Comparison of ENCODE assay signal across 1 cellular context in the genomic region with DNA sequence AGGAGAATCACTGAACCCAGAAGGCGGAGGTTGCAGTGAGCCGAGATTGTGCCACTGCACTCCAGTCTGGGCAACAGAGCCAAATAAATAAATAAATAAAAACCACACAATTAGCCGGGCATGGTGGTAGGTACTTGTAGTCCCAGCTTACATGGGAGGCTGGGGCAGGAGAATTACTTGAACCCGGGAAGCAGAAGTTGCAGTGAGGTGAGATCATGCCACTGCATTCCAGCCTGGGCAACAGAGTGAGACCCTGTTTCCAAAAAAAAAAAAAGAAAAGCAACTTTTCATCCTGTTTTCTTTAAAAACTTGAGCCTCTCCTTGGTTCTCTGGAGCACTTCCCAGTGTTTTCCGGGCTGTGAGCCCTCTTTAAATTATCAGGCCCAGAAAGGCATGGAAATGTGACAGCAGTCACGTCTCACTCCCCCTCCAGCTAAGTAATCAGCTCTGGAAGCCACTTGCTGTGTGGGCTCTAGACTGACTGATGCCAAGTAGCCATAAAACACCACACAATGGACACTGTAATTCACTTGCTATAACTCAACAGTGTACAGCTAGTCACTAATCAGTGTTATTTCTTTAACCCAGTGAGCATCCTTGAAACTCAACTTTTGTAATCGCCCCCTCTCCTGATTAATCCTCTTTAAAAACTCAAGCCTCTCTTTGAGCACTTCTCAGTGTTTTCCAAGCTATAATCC.
TF ChIP-seq lines count a peak whose summit lies in the region.

No MANE protein-coding gene starts in this region.

TF ChIP-seq in HEK293, 187 proteins besides CTCF, POLR2A, EP300 and RAD21 (continued from another document and continues in another):
- TF ChIP-seq ZNF302 (tag by site-specific recombination; IDR thresholded peaks at IDR 0.05; ENCODE audit: low read depth) (no peak), ZNF341 (tag by site-specific recombination; IDR thresholded peaks at IDR 0.05; ENCODE audit: low read depth) (no peak), ZSCAN16 (tag by site-specific recombination; IDR thresholded peaks at IDR 0.05) (no peak), WT1 (tag by site-specific recombination; IDR thresholded peaks at IDR 0.05) (no peak), ZSCAN30 (tag by site-specific recombination; IDR thresholded peaks at IDR 0.05) (peak; percentile 86), SP7 (tag by site-specific recombination; IDR thresholded peaks at IDR 0.05) (peak; percentile 82), ZNF19 (tag by site-specific recombination; IDR thresholded peaks at IDR 0.05; ENCODE audit: low read depth) (no peak), ZNF473 (tag by site-specific recombination; IDR thresholded peaks at IDR 0.05) (no peak), ZNF596 (tag by site-specific recombination; IDR thresholded peaks at IDR 0.05) (no peak), ZNF843 (tag by site-specific recombination; IDR thresholded peaks at IDR 0.05) (no peak), ZNF629 (tag by site-specific recombination; IDR thresholded peaks at IDR 0.05) (0 out of 2 replicates have a peak, but pooled peaks have one; percentile 17), KLF7 (tag by site-specific recombination; IDR thresholded peaks at IDR 0.05; ENCODE audit: borderline replicate concordance) (no peak), ZNF654 (tag by site-specific recombination; IDR thresholded peaks at IDR 0.05; ENCODE audit: low read depth) (no peak), ZEB2 (tag by site-specific recombination; IDR thresholded peaks at IDR 0.05) (peak; percentile 51; the same call in 1 of the 2 replicates), ZFHX2 (tag by site-specific recombination; conservative IDR thresholded peaks at IDR 0.05) (0 out of 2 replicates have a peak, but pooled peaks have one; percentile 24), ZNF837 (tag by site-specific recombination; IDR thresholded peaks at IDR 0.05) (no peak), ZNF23 (tag by site-specific recombination; IDR thresholded peaks at IDR 0.05; ENCODE audit: borderline replicate concordance) (no peak), SP3 (tag by site-specific recombination; IDR thresholded peaks at IDR 0.05) (no peak), ZNF112 (tag by site-specific recombination; IDR thresholded peaks at IDR 0.05) (no peak), ZNF544 (tag by site-specific recombination; IDR thresholded peaks at IDR 0.05) (no peak), ZNF350 (tag by site-specific recombination; IDR thresholded peaks at IDR 0.05) (no peak), ZNF121 (tag by site-specific recombination; IDR thresholded peaks at IDR 0.05) (peak; percentile 83)
- TF ChIP-seq, protein P1, sequence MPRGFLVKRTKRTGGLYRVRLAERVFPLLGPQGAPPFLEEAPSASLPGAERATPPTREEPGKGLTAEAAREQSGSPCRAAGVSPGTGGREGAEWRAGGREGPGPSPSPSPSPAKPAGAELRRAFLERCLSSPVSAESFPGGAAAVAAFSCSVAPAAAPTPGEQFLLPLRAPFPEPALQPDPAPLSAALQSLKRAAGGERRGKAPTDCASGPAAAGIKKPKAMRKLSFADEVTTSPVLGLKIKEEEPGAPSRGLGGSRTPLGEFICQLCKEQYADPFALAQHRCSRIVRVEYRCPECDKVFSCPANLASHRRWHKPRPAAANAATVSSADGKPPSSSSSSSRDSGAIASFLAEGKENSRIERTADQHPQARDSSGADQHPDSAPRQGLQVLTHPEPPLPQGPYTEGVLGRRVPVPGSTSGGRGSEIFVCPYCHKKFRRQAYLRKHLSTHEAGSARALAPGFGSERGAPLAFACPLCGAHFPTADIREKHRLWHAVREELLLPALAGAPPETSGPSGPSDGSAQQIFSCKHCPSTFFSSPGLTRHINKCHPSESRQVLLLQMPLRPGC (tag by site-specific recombination; IDR thresholded peaks at IDR 0.05): 0 out of 2 replicates have a peak, but pooled peaks have one; percentile 33
- TF ChIP-seq, protein P2, sequence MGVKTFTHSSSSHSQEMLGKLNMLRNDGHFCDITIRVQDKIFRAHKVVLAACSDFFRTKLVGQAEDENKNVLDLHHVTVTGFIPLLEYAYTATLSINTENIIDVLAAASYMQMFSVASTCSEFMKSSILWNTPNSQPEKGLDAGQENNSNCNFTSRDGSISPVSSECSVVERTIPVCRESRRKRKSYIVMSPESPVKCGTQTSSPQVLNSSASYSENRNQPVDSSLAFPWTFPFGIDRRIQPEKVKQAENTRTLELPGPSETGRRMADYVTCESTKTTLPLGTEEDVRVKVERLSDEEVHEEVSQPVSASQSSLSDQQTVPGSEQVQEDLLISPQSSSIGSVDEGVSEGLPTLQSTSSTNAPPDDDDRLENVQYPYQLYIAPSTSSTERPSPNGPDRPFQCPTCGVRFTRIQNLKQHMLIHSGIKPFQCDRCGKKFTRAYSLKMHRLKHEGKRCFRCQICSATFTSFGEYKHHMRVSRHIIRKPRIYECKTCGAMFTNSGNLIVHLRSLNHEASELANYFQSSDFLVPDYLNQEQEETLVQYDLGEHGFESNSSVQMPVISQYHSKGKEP (tag by site-specific recombination; IDR thresholded peaks at IDR 0.05): peak; percentile 45; the same call in 1 of the 2 replicates
- TF ChIP-seq, protein P3, sequence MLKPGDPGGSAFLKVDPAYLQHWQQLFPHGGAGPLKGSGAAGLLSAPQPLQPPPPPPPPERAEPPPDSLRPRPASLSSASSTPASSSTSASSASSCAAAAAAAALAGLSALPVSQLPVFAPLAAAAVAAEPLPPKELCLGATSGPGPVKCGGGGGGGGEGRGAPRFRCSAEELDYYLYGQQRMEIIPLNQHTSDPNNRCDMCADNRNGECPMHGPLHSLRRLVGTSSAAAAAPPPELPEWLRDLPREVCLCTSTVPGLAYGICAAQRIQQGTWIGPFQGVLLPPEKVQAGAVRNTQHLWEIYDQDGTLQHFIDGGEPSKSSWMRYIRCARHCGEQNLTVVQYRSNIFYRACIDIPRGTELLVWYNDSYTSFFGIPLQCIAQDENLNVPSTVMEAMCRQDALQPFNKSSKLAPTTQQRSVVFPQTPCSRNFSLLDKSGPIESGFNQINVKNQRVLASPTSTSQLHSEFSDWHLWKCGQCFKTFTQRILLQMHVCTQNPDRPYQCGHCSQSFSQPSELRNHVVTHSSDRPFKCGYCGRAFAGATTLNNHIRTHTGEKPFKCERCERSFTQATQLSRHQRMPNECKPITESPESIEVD (tag by site-specific recombination; IDR thresholded peaks at IDR 0.05): peak; percentile 83
- TF ChIP-seq, protein P4, sequence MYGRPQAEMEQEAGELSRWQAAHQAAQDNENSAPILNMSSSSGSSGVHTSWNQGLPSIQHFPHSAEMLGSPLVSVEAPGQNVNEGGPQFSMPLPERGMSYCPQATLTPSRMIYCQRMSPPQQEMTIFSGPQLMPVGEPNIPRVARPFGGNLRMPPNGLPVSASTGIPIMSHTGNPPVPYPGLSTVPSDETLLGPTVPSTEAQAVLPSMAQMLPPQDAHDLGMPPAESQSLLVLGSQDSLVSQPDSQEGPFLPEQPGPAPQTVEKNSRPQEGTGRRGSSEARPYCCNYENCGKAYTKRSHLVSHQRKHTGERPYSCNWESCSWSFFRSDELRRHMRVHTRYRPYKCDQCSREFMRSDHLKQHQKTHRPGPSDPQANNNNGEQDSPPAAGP (tag by site-specific recombination; IDR thresholded peaks at IDR 0.05): no peak
- TF ChIP-seq, protein P5, sequence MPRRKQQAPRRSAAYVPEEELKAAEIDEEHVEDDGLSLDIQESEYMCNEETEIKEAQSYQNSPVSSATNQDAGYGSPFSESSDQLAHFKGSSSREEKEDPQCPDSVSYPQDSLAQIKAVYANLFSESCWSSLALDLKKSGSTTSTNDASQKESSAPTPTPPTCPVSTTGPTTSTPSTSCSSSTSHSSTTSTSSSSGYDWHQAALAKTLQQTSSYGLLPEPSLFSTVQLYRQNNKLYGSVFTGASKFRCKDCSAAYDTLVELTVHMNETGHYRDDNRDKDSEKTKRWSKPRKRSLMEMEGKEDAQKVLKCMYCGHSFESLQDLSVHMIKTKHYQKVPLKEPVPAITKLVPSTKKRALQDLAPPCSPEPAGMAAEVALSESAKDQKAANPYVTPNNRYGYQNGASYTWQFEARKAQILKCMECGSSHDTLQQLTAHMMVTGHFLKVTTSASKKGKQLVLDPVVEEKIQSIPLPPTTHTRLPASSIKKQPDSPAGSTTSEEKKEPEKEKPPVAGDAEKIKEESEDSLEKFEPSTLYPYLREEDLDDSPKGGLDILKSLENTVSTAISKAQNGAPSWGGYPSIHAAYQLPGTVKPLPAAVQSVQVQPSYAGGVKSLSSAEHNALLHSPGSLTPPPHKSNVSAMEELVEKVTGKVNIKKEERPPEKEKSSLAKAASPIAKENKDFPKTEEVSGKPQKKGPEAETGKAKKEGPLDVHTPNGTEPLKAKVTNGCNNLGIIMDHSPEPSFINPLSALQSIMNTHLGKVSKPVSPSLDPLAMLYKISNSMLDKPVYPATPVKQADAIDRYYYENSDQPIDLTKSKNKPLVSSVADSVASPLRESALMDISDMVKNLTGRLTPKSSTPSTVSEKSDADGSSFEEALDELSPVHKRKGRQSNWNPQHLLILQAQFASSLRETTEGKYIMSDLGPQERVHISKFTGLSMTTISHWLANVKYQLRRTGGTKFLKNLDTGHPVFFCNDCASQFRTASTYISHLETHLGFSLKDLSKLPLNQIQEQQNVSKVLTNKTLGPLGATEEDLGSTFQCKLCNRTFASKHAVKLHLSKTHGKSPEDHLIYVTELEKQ (tag by site-specific recombination; IDR thresholded peaks at IDR 0.05; ENCODE audit: borderline replicate concordance): peak; percentile 54; the same call in 1 of the 2 replicates
- TF ChIP-seq, protein P6, sequence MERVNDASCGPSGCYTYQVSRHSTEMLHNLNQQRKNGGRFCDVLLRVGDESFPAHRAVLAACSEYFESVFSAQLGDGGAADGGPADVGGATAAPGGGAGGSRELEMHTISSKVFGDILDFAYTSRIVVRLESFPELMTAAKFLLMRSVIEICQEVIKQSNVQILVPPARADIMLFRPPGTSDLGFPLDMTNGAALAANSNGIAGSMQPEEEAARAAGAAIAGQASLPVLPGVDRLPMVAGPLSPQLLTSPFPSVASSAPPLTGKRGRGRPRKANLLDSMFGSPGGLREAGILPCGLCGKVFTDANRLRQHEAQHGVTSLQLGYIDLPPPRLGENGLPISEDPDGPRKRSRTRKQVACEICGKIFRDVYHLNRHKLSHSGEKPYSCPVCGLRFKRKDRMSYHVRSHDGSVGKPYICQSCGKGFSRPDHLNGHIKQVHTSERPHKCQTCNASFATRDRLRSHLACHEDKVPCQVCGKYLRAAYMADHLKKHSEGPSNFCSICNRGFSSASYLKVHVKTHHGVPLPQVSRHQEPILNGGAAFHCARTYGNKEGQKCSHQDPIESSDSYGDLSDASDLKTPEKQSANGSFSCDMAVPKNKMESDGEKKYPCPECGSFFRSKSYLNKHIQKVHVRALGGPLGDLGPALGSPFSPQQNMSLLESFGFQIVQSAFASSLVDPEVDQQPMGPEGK (tag by site-specific recombination; IDR thresholded peaks at IDR 0.05): no peak
- TF ChIP-seq, protein P7, sequence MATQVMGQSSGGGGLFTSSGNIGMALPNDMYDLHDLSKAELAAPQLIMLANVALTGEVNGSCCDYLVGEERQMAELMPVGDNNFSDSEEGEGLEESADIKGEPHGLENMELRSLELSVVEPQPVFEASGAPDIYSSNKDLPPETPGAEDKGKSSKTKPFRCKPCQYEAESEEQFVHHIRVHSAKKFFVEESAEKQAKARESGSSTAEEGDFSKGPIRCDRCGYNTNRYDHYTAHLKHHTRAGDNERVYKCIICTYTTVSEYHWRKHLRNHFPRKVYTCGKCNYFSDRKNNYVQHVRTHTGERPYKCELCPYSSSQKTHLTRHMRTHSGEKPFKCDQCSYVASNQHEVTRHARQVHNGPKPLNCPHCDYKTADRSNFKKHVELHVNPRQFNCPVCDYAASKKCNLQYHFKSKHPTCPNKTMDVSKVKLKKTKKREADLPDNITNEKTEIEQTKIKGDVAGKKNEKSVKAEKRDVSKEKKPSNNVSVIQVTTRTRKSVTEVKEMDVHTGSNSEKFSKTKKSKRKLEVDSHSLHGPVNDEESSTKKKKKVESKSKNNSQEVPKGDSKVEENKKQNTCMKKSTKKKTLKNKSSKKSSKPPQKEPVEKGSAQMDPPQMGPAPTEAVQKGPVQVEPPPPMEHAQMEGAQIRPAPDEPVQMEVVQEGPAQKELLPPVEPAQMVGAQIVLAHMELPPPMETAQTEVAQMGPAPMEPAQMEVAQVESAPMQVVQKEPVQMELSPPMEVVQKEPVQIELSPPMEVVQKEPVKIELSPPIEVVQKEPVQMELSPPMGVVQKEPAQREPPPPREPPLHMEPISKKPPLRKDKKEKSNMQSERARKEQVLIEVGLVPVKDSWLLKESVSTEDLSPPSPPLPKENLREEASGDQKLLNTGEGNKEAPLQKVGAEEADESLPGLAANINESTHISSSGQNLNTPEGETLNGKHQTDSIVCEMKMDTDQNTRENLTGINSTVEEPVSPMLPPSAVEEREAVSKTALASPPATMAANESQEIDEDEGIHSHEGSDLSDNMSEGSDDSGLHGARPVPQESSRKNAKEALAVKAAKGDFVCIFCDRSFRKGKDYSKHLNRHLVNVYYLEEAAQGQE (tag by site-specific recombination; IDR thresholded peaks at IDR 0.05): no peak
- TF ChIP-seq, protein P8, sequence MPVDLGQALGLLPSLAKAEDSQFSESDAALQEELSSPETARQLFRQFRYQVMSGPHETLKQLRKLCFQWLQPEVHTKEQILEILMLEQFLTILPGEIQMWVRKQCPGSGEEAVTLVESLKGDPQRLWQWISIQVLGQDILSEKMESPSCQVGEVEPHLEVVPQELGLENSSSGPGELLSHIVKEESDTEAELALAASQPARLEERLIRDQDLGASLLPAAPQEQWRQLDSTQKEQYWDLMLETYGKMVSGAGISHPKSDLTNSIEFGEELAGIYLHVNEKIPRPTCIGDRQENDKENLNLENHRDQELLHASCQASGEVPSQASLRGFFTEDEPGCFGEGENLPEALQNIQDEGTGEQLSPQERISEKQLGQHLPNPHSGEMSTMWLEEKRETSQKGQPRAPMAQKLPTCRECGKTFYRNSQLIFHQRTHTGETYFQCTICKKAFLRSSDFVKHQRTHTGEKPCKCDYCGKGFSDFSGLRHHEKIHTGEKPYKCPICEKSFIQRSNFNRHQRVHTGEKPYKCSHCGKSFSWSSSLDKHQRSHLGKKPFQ (tag by site-specific recombination; IDR thresholded peaks at IDR 0.05): 0 out of 2 replicates have a peak, but pooled peaks have one; percentile 18
- TF ChIP-seq, protein P9, sequence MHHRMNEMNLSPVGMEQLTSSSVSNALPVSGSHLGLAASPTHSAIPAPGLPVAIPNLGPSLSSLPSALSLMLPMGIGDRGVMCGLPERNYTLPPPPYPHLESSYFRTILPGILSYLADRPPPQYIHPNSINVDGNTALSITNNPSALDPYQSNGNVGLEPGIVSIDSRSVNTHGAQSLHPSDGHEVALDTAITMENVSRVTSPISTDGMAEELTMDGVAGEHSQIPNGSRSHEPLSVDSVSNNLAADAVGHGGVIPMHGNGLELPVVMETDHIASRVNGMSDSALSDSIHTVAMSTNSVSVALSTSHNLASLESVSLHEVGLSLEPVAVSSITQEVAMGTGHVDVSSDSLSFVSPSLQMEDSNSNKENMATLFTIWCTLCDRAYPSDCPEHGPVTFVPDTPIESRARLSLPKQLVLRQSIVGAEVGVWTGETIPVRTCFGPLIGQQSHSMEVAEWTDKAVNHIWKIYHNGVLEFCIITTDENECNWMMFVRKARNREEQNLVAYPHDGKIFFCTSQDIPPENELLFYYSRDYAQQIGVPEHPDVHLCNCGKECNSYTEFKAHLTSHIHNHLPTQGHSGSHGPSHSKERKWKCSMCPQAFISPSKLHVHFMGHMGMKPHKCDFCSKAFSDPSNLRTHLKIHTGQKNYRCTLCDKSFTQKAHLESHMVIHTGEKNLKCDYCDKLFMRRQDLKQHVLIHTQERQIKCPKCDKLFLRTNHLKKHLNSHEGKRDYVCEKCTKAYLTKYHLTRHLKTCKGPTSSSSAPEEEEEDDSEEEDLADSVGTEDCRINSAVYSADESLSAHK (tag by site-specific recombination; IDR thresholded peaks at IDR 0.05): peak; percentile 97
